In genomic region chr5:150905312-150905683, GRCh38 we compare ENCODE assay signal across 9 cellular contexts. TPM values are rescaled to one million over a fixed set of nuclear protein-coding genes. Genes with fewer than 3 reads are reported as not detected.
DNase-seq lines count a peak whose midpoint lies in the region; ATAC-seq and TF ChIP-seq lines count a peak whose summit lies in the region.
"Had no signal": no experiment of that assay in that cellular context is flagged by ENCODE, and none has a peak within 500 bp of the region (broad histone marks: within the 10 kb centered on the region; RNA-seq: fewer than 3 reads in every experiment).

No MANE protein-coding gene starts in this region.

- no peak for ATAC-seq in CD4-positive, CD25-positive, alpha-beta regulatory T cell (ENCODE audit: low read depth in 2 of 2)
- ATAC-seq in WTC11 (no peak), HG03457 (IDR thresholded peaks at IDR 0.05; ENCODE audit: unreplicated experiment) (no peak)

- peak overlapping the region in 3 of 4 donors; percentile 2 to 89 (median 79) for H3K4me3 Mint-ChIP-seq in CD4-positive, CD25-positive, alpha-beta regulatory T cell
- H3K4me3 Mint-ChIP-seq in WTC11, result peak overlapping the region; percentile 95

- H3K18ac ChIP-seq in trophoblast cell (ENCODE audit: low read length), result no peak overlapping the region

- no peak overlapping the region for H3K9ac ChIP-seq in trophoblast cell (ENCODE audit: low read length)

- no peaks in the 10 kb centered on the region for H3K4me1 Mint-ChIP-seq in CD4-positive, CD25-positive, alpha-beta regulatory T cell
- H3K4me1 Mint-ChIP-seq in WTC11, result peaks cover 7% of the 10 kb centered on the region; the same call in 1 of the 2 replicates

- peaks cover 6% of the 10 kb centered on the region for H3K79me1 ChIP-seq in trophoblast cell (ENCODE audit: low read length)

- no peaks in the 10 kb centered on the region for H3K4me1 ChIP-seq in CD4-positive, CD25-positive, alpha-beta regulatory T cell (ENCODE audit: control insufficient read depth, insufficient read depth, low read length, poor library complexity, severe bottlenecking)
- no peaks in the 10 kb centered on the region for H3K4me1 ChIP-seq in trophoblast cell (ENCODE audit: control insufficient read depth in 1 of 2, insufficient read depth in 2 of 2, low read length in 2 of 2)

- H3K27ac ChIP-seq in CD4-positive, CD25-positive, alpha-beta regulatory T cell (ENCODE audit: insufficient read depth, low read length, poor library complexity, severe bottlenecking), result no peak overlapping the region
- no peak overlapping the region for H3K27ac ChIP-seq in trophoblast cell (ENCODE audit: low read depth, low read length)

- H3K23ac ChIP-seq in trophoblast cell (ENCODE audit: low read length), result no peak overlapping the region

- H4K12ac ChIP-seq in trophoblast cell (ENCODE audit: low read depth, low read length), result no peak overlapping the region

- TF ChIP-seq CTCF in WTC11 (IDR thresholded peaks at IDR 0.05) (no peak), fibroblast of pulmonary artery (IDR thresholded peaks at IDR 0.05; ENCODE audit: low read length, missing control alignments) (no peak)

- H3K9me3 Mint-ChIP-seq in CD4-positive, CD25-positive, alpha-beta regulatory T cell, result peaks cover 5 to 56% (median 22%) of the 10 kb centered on the region in 7 donors
- peaks cover 70% of the 10 kb centered on the region for H3K9me3 Mint-ChIP-seq in WTC11

- CTCF ChIA-PET in WTC11 (lab: Charles Lee), result interaction anchor here (0.7 kb wide), 1 partner anchor 210 kb away, joined by 3 read pairs; no protein-coding TSS in a partner anchor

- H3K27me3 Mint-ChIP-seq in CD4-positive, CD25-positive, alpha-beta regulatory T cell, result peaks cover 7% of the 10 kb centered on the region
- peaks cover 13% of the 10 kb centered on the region for H3K27me3 Mint-ChIP-seq in WTC11 (ENCODE audit: low read depth)

- H3K27me3 ChIP-seq in CD4-positive, CD25-positive, alpha-beta regulatory T cell (ENCODE audit: control insufficient read depth, insufficient read depth, low read length), result no peaks in the 10 kb centered on the region
- no peaks in the 10 kb centered on the region for H3K27me3 ChIP-seq in trophoblast cell (ENCODE audit: insufficient read depth, low read length)

- peak overlapping the region; percentile 56 for H3K4me2 ChIP-seq in trophoblast cell (ENCODE audit: low read length)

- no peak overlapping the region for H3K4ac ChIP-seq in trophoblast cell (ENCODE audit: low read depth, low read length)

- peaks cover 40 to 51% of the 10 kb centered on the region in 2 experiments for H3K9me3 ChIP-seq in CD4-positive, CD25-positive, alpha-beta regulatory T cell (ENCODE audit: control insufficient read depth in 2 of 2, low read length in 2 of 2)
- H3K9me3 ChIP-seq in trophoblast cell (ENCODE audit: insufficient read depth, low read depth, low read length), result peaks cover 2% of the 10 kb centered on the region

- no peak for DNase-seq in CD4-positive, CD25-positive, alpha-beta regulatory T cell
- no peak for DNase-seq in WTC11 (ENCODE audit: low spot score)
- no peak for DNase-seq in fibroblast of pulmonary artery (ENCODE audit: low read depth)
- DNase-seq in trophoblast cell, result no peak
- no peak for DNase-seq in HPDE6-E6E7 (ENCODE audit: extremely low spot score)
- no peak for DNase-seq in activated CD8-positive, alpha-beta memory T cell treated with anti-CD3 and anti-CD28 coated beads for 24 hours
- no peak for DNase-seq in GM19238 (ENCODE audit: insufficient read length, low spot score)

- H2BK12ac ChIP-seq in trophoblast cell (ENCODE audit: low read length), result no peak overlapping the region

- no peaks in the 10 kb centered on the region for H3K36me3 ChIP-seq in CD4-positive, CD25-positive, alpha-beta regulatory T cell (ENCODE audit: control insufficient read depth, insufficient read depth, low read length)
- H3K36me3 ChIP-seq in trophoblast cell (ENCODE audit: control insufficient read depth in 1 of 2, insufficient read depth in 2 of 2, low read length in 2 of 2), result peaks cover 0 to 2% of the 10 kb centered on the region in 2 experiments

- H2AK5ac ChIP-seq in trophoblast cell (ENCODE audit: low read length), result no peak overlapping the region

- no peak overlapping the region for H3K4me3 ChIP-seq in CD4-positive, CD25-positive, alpha-beta regulatory T cell (ENCODE audit: low read depth, low read length)
- peak overlapping the region; percentile 65 for H3K4me3 ChIP-seq in fibroblast of pulmonary artery (replicated peaks; ENCODE audit: low read depth, low read length)
- no peak overlapping the region for H3K4me3 ChIP-seq in trophoblast cell (ENCODE audit: low read depth, low read length)

- POLR2A ChIA-PET in WTC11 (lab: Charles Lee), result interaction anchor here (0.6 to 1.0 kb wide), 2 partner anchors 127 to 318 kb away, joined by 3 read pairs; partner anchors contain the start of gene SMIM3

- no peak overlapping the region for H4K91ac ChIP-seq in trophoblast cell (ENCODE audit: low read depth, low read length)

- WGBS in trophoblast cell (ENCODE audit: extremely low coverage, insufficient coverage, insufficient read length), result no CpG with 5 or more reads among the region's 4 CpGs

- no peak overlapping the region for H3K27ac Mint-ChIP-seq in CD4-positive, CD25-positive, alpha-beta regulatory T cell
- peak overlapping the region; percentile 99 for H3K27ac Mint-ChIP-seq in WTC11

- H2BK5ac ChIP-seq in trophoblast cell (ENCODE audit: low read depth, low read length, poor library complexity), result no peak overlapping the region

- H2AFZ ChIP-seq in trophoblast cell (ENCODE audit: insufficient read depth, low read length, poor library complexity), result peak overlapping the region; percentile 59

- H3K79me2 ChIP-seq in trophoblast cell (ENCODE audit: control insufficient read depth, insufficient read depth, low read length, poor library complexity), result peaks cover 2% of the 10 kb centered on the region

- no peak overlapping the region for H3K14ac ChIP-seq in trophoblast cell (ENCODE audit: low read length)

- H4K8ac ChIP-seq in trophoblast cell (ENCODE audit: low read depth, low read length), result no peak overlapping the region

- H2BK120ac ChIP-seq in trophoblast cell (ENCODE audit: insufficient read depth, low read length, poor library complexity), result no peak overlapping the region

- H3K36me3 Mint-ChIP-seq in CD4-positive, CD25-positive, alpha-beta regulatory T cell, result peaks cover 6% of the 10 kb centered on the region
- peaks cover 61% of the 10 kb centered on the region for H3K36me3 Mint-ChIP-seq in WTC11

TF ChIP-seq in WTC11, 78 proteins besides CTCF, POLR2A, EP300 and RAD21 (continues in another document):
- TF ChIP-seq ZNF396 (CRISPR knock-in tag; IDR thresholded peaks at IDR 0.05; ENCODE audit: borderline replicate concordance) (no peak), CBFB (CRISPR knock-in tag; IDR thresholded peaks at IDR 0.05; ENCODE audit: low read depth) (no peak), FOXP1 (CRISPR knock-in tag; IDR thresholded peaks at IDR 0.05; ENCODE audit: borderline replicate concordance) (no peak), E2F4 (CRISPR knock-in tag; IDR thresholded peaks at IDR 0.05; ENCODE audit: borderline replicate concordance, low read depth) (no peak), ZNF281 (CRISPR knock-in tag; IDR thresholded peaks at IDR 0.05) (no peak), ATF1 (CRISPR knock-in tag; IDR thresholded peaks at IDR 0.05) (no peak), TEAD4 (CRISPR knock-in tag; IDR thresholded peaks at IDR 0.05) (no peak), SOX15 (CRISPR knock-in tag; IDR thresholded peaks at IDR 0.05) (no peak), GABPB1 (CRISPR knock-in tag; IDR thresholded peaks at IDR 0.05) (no peak), NFATC4 (CRISPR knock-in tag; IDR thresholded peaks at IDR 0.05) (0 out of 2 replicates have a peak, but pooled peaks have one; percentile 29)

RNA-seq across cellular contexts. Expression of gene ZNF300, which starts 0.5 kb away (rescaled TPM):
- total RNA-seq in CD4-positive, CD25-positive, alpha-beta regulatory T cell, result 0.54 TPM
- under 1 TPM in 3 of 4 donors, not detected in 1; 0.08 to 0.33 (median 0.25) TPM for polyA plus RNA-seq in CD4-positive, CD25-positive, alpha-beta regulatory T cell
- total RNA-seq in WTC11 (2021), result 14.3 to 17.9 TPM (median 15.8 TPM) in 3 replicates
- 6.4 and 6.5 TPM in 2 replicates for polyA plus RNA-seq in trophoblast cell (2013)

RNA-seq across cellular contexts. Expression of gene IRGM, which starts 59.0 kb away (rescaled TPM):
- 1.8 TPM for total RNA-seq in CD4-positive, CD25-positive, alpha-beta regulatory T cell
- 1 to 10 TPM in 2 of 4 donors, under 1 TPM in 2; 0.37 to 1.9 (median 1.4) TPM for polyA plus RNA-seq in CD4-positive, CD25-positive, alpha-beta regulatory T cell
- total RNA-seq in WTC11 (2021), result 0.30 to 0.31 TPM in 2 of 3 replicates, not detected in the other
- not detected in 2 replicates for polyA plus RNA-seq in trophoblast cell (2013)
- total RNA-seq: RPMI7951 had no signal
